21 cellular contexts compared by ENCODE assay signal in genomic region chr16:74680681-74681080, GRCh38.
"Had no signal": no experiment of that assay in that cellular context is flagged by ENCODE, and none has a peak within 500 bp of the region (broad histone marks: within the 10 kb centered on the region; RNA-seq: fewer than 3 reads in every experiment).

No MANE protein-coding gene starts in this region.

- H3K27me3 Mint-ChIP-seq: IgD-negative memory B cell had no signal

- H3K4me3 Mint-ChIP-seq: IgD-negative memory B cell had no signal

- DNase-seq: MV-4-11, NCI-H1048, NCI-H1105 treated with DMSO at 0.1 percent for 48 hours, NCI-H1417 treated with DMSO at 0.1 percent for 48 hours, NCI-H146, NCI-H1694 treated with DMSO at 0.1 percent for 48 hours, NCI-H1930, NCI-H2081, NCI-H2107, NCI-H524, NCI-H526 treated with DMSO at 0.1 percent for 48 hours, NCI-H748 treated with DMSO at 0.1 percent for 48 hours, OCI-M1, Right ventricle myocardium superior, RPMI8226, SIG-M5 had no signal

- H3K4me3 ChIP-seq: K562, SJSA1, SK-N-MC had no signal

- H3K4me1 ChIP-seq: SJSA1 had no signal

- H3K9me3 ChIP-seq: SJSA1 had no signal

- H3K9me3 Mint-ChIP-seq: IgD-negative memory B cell had no signal

- H3K27me3 ChIP-seq: SJSA1 had no signal

- ATAC-seq: K562 had no signal

- H3K27ac ChIP-seq: HL-60, SJSA1, SK-N-MC had no signal
